15 cellular contexts compared by ENCODE assay signal in the genomic region with DNA sequence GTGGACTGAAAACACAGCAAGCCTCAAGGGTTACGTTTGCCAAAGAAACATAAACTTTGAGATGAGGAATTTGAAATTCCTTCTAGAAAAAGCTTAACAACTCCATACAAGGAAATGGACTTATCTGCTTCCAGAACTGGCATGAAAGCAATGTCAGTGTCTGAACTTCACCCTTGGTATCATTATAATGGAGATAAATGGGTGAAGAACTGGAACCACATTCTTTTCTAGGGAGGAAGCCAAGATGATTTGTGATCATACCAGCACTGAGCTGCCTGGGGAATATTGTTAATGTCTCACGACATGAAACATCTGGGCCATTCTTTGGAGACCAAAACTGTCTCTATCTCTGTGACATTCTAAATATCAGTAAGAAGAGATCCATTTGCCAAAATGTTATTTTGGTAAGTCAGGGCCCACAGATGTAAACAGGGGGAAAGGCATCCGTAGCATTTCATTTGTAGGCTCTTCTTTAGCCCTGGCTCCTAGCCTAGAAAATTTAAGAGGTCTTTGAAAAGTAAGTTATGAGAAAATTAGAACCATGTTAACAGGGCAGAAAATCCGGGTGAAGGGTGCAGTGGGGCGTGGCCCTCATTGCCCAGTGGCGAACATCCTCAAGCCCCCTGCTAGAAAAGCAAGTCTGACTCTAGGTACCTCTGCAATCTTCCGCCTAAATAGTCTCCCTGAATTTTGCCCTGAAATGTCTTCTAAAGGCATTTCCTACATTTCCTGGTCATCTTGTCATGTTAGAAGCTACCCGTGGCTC.
DNase-seq lines count a peak whose midpoint lies in the region; ATAC-seq and TF ChIP-seq lines count a peak whose summit lies in the region.
"Had no signal": no experiment of that assay in that cellular context is flagged by ENCODE, and none has a peak within 500 bp of the region (broad histone marks: within the 10 kb centered on the region; RNA-seq: fewer than 3 reads in every experiment).

No MANE protein-coding gene starts in this region.

- H3K18ac ChIP-seq in IMR-90 (ENCODE audit: low read depth, low read length) (peak overlapping the region; percentile 100), neuronal stem cell (ENCODE audit: low read length) (no peak overlapping the region)

- CTCF ChIA-PET in IMR-90 (lab: Yijun Ruan, JAX), result interaction anchor here (0.8 to 1.6 kb wide), 2 partner anchors 28 to 292 kb away, joined by 3 to 8 read pairs; no protein-coding TSS in a partner anchor

- TF ChIP-seq RAD21 in IMR-90 (IDR thresholded peaks at IDR 0.05; ENCODE audit: low read length), result no peak

- H3K4me2 ChIP-seq in IMR-90 (ENCODE audit: low read depth, low read length), result peak overlapping the region; percentile 47
- H3K4me2 ChIP-seq in neuronal stem cell (ENCODE audit: insufficient read depth, low read length, poor library complexity, severe bottlenecking), result no peak overlapping the region

- peak overlapping the region; percentile 99 for H3K56ac ChIP-seq in IMR-90 (ENCODE audit: extremely low read depth, insufficient read depth, low read length)

- H4K8ac ChIP-seq in IMR-90 (ENCODE audit: low read depth in 2 of 2, low read length in 2 of 2) (peak overlapping the region; percentile 96 to 99), neuronal stem cell (ENCODE audit: low read depth, low read length) (no peak overlapping the region)

- H2AK5ac ChIP-seq in IMR-90 (ENCODE audit: low read depth, low read length) (peak overlapping the region; percentile 90), neuronal stem cell (ENCODE audit: low read depth, low read length) (no peak overlapping the region)

- in situ Hi-C loops in IMR-90 (cut with MboI; ENCODE audit: low sequenced_read_pairs), result loop anchor here (25.0 kb wide), 1 partner anchor 360 kb away; no protein-coding TSS in a partner anchor

- DNase-seq in IMR-90 (peak; percentile 87), fibroblast of pulmonary artery (ENCODE audit: low read depth) (peak; percentile 55), lung (ENCODE audit: low spot score) (no peak), thyroid gland (no peak), neuronal stem cell (ENCODE audit: low spot score) (no peak), medulla oblongata (ENCODE audit: extremely low spot score) (no peak), epidermal melanocyte (ENCODE audit: insufficient read length, low spot score) (no peak)
- DNase-seq: activated CD4-positive, alpha-beta T cell treated with anti-CD3 and anti-CD28 coated beads for 36 hours; H9; MM.1S; naive thymus-derived CD4-positive, alpha-beta T cell; NCI-H2171 treated with DMSO at 0.1 percent for 48 hours; stimulated activated CD4-positive, alpha-beta T cell treated with anti-CD3 and anti-CD28 coated beads, Interleukin-12 subunit alpha, Interleukin-12 subunit beta, amount 100 ng/mL, for 4 hours; T-cell had no signal

- peak overlapping the region; percentile 100 for H4K5ac ChIP-seq in IMR-90 (ENCODE audit: low read depth, low read length)

- intact Hi-C loops in IMR-90 (cut with micrococcal nuclease) (loop anchor here (5.0 kb wide), 2 partner anchors 65 to 375 kb away; no protein-coding TSS in a partner anchor), thyroid gland (cut with DNase I) (no loop called here)

- H2BK20ac ChIP-seq in IMR-90 (ENCODE audit: low read depth, low read length), result peak overlapping the region; percentile 100

- H3K4me3 ChIP-seq in IMR-90 (ENCODE audit: insufficient read depth, low read depth, low read length) (no peak overlapping the region), fibroblast of pulmonary artery (replicated peaks; ENCODE audit: low read depth, low read length) (no peak overlapping the region), lung (no peak overlapping the region), thyroid gland (replicated peaks in 1 of 3) (no peak overlapping the region), neuronal stem cell (ENCODE audit: low read length in 2 of 2) (no peak overlapping the region)

- BruUV-seq in IMR-90 (replicated peaks; lab: Mats Ljungman, UMichigan), result no TSS peak

- H4K91ac ChIP-seq in IMR-90 (ENCODE audit: insufficient read depth, low read depth, low read length), result peak overlapping the region; percentile 99
- no peak overlapping the region for H4K91ac ChIP-seq in neuronal stem cell (ENCODE audit: low read depth, low read length, poor library complexity)

- H3K9me1 ChIP-seq in IMR-90 (ENCODE audit: insufficient read depth, low read length), result peaks cover 4% of the 10 kb centered on the region

- H3K23ac ChIP-seq in IMR-90 (ENCODE audit: low read depth, low read length) (peak overlapping the region; percentile 94), neuronal stem cell (ENCODE audit: low read depth, low read length, poor library complexity) (no peak overlapping the region)

- peak overlapping the region; percentile 100 for H3K14ac ChIP-seq in IMR-90 (replicated peaks; ENCODE audit: low read depth, low read length)
- H3K14ac ChIP-seq in neuronal stem cell (ENCODE audit: low read length), result no peak overlapping the region

- peak overlapping the region; percentile 53 for H3K9ac ChIP-seq in IMR-90 (ENCODE audit: low read depth, low read length)
- H3K9ac ChIP-seq in neuronal stem cell (ENCODE audit: low read depth, low read length, poor library complexity), result no peak overlapping the region

- H3K36me3 ChIP-seq in IMR-90 (ENCODE audit: control insufficient read depth, insufficient read depth, low read length) (peaks cover 5% of the 10 kb centered on the region), lung (ENCODE audit: control insufficient read depth in 2 of 2, insufficient read depth in 2 of 2, low read length in 2 of 2) (peaks cover 0 to 10% of the 10 kb centered on the region in 2 donors), thyroid gland (no peaks in the 10 kb centered on the region), neuronal stem cell (replicated peaks in 1 of 2; ENCODE audit: control insufficient read depth in 2 of 2, insufficient read depth in 2 of 2, low read length in 2 of 2) (peaks cover 0 to 20% of the 10 kb centered on the region in 2 donors)

- H2BK12ac ChIP-seq in neuronal stem cell (ENCODE audit: low read length), result no peak overlapping the region

- TF ChIP-seq CTCF in IMR-90 (conservative IDR thresholded peaks at IDR 0.05; ENCODE audit: low read depth, low read length) (no peak), fibroblast of pulmonary artery (IDR thresholded peaks at IDR 0.05; ENCODE audit: low read length, missing control alignments) (no peak), lung (IDR thresholded peaks at IDR 0.05; ENCODE audit: control extremely low read depth, extremely low read depth) (no peak), thyroid gland (IDR thresholded peaks at IDR 0.05) (no peak)

- H2BK5ac ChIP-seq in IMR-90 (ENCODE audit: low read depth, low read length, poor library complexity, severe bottlenecking), result peak overlapping the region; percentile 99
- H2BK5ac ChIP-seq in neuronal stem cell (ENCODE audit: low read length), result no peak overlapping the region

- whole genome bisulfite sequencing in IMR-90 (ENCODE audit: extremely low coverage in 2 of 2, insufficient read length in 1 of 2), 2 experiments, result 60% methylated on average over 2 of the region's 8 CpGs; no CpG with 5 or more reads in 1 of the 2 experiments
- 47 to 68% methylated on average over 8 of the region's 8 CpGs for WGBS in lung, 2 donors
- 37 to 43% methylated on average over 8 of the region's 8 CpGs for WGBS in thyroid gland, 2 donors
- no CpG with 5 or more reads among the region's 8 CpGs for WGBS in neuronal stem cell (ENCODE audit: extremely low coverage in 2 of 2, insufficient read length in 2 of 2, insufficient replicate concordance in 1 of 2), 2 donors

- H3K4me1 ChIP-seq in IMR-90 (ENCODE audit: control insufficient read depth, insufficient read depth, low read length) (peaks cover 19% of the 10 kb centered on the region), lung (ENCODE audit: control insufficient read depth in 2 of 2, insufficient read depth in 2 of 2, low read length in 2 of 2) (peaks cover 4 to 7% of the 10 kb centered on the region in 2 donors), thyroid gland (peaks cover 25 to 31% of the 10 kb centered on the region in 2 donors), neuronal stem cell (ENCODE audit: control insufficient read depth in 2 of 2, insufficient read depth in 1 of 2, low read depth in 1 of 2, low read length in 2 of 2) (no peaks in the 10 kb centered on the region)

- POLR2A ChIA-PET in IMR-90 (lab: Charles Lee; ENCODE audit: unreplicated experiment), result interaction anchor here (0.6 kb wide), 2 partner anchors 295 to 496 kb away, joined by 3 to 5 read pairs; partner anchors contain the start of gene EPAS1

- peaks cover 4 to 29% of the 10 kb centered on the region in 2 experiments; a peak in 2 of 4 replicates for H3K79me1 ChIP-seq in IMR-90 (ENCODE audit: low read depth in 1 of 2, low read length in 2 of 2)
- no peaks in the 10 kb centered on the region for H3K79me1 ChIP-seq in neuronal stem cell (ENCODE audit: low read depth, low read length)

- H2BK15ac ChIP-seq in IMR-90 (ENCODE audit: low read depth, low read length) (peak overlapping the region; percentile 99), neuronal stem cell (ENCODE audit: low read length) (no peak overlapping the region)

- no peaks in the 10 kb centered on the region for H3K27me3 ChIP-seq in IMR-90 (ENCODE audit: control insufficient read depth, insufficient read depth, low read length)
- H3K27me3 ChIP-seq in lung (ENCODE audit: control insufficient read depth, insufficient read depth), result no peaks in the 10 kb centered on the region
- no peaks in the 10 kb centered on the region for H3K27me3 ChIP-seq in thyroid gland
- H3K27me3 ChIP-seq in neuronal stem cell (ENCODE audit: control insufficient read depth in 3 of 3, insufficient read depth in 3 of 3, low read depth in 1 of 3, low read length in 3 of 3), result no peaks in the 10 kb centered on the region

- dilution Hi-C loops in IMR-90 (cut with HindIII; ENCODE audit: low sequenced_read_pairs, unreplicated experiment), result no loop called here

- no peak overlapping the region for H2AFZ ChIP-seq in IMR-90 (replicated peaks; ENCODE audit: low read length, poor library complexity)
- H2AFZ ChIP-seq in neuronal stem cell (ENCODE audit: low read length), result no peak overlapping the region

- H4K20me1 ChIP-seq in IMR-90 (ENCODE audit: insufficient read depth, low read length), result no peaks in the 10 kb centered on the region

- H3K27ac ChIP-seq in IMR-90 (ENCODE audit: insufficient read depth, low read length) (peak overlapping the region; percentile 100), lung (ENCODE audit: low read depth in 1 of 2, low read length in 1 of 2) (peak overlapping the region in 1 of 2 donors; percentile 72), thyroid gland (peak overlapping the region; percentile 88 to 98 (median 95)), neuronal stem cell (replicated peaks; ENCODE audit: low read length) (no peak overlapping the region)

- H3K4ac ChIP-seq in IMR-90 (ENCODE audit: low read depth, low read length) (peak overlapping the region; percentile 100), neuronal stem cell (ENCODE audit: low read length) (no peak overlapping the region)

- TF ChIP-seq POLR2A in IMR-90 (IDR thresholded peaks at IDR 0.05; ENCODE audit: low read depth, low read length) (no peak), thyroid gland (IDR thresholded peaks at IDR 0.05) (no peak)

- peak overlapping the region; percentile 68 for H2AK9ac ChIP-seq in IMR-90 (replicated peaks; ENCODE audit: low read depth, low read length, poor library complexity)

- ATAC-seq in IMR-90 (ENCODE audit: low read depth) (peak; percentile 62), lung (ENCODE audit: insufficient read depth, low FRiP score) (peak; percentile 44), GM19397 (IDR thresholded peaks at IDR 0.05; ENCODE audit: unreplicated experiment) (no peak)
- ATAC-seq: activated CD4-positive, alpha-beta T cell treated with anti-CD3 and anti-CD28 coated beads for 36 hours; naive thymus-derived CD4-positive, alpha-beta T cell; T-cell had no signal

- H2BK120ac ChIP-seq in IMR-90 (ENCODE audit: low read depth, low read length), result peak overlapping the region; percentile 100
- no peak overlapping the region for H2BK120ac ChIP-seq in neuronal stem cell (ENCODE audit: low read depth, low read length)

- no peaks in the 10 kb centered on the region for H3K9me3 ChIP-seq in IMR-90 (ENCODE audit: control insufficient read depth, insufficient read depth, low read length)
- no peaks in the 10 kb centered on the region for H3K9me3 ChIP-seq in lung (ENCODE audit: control insufficient read depth in 2 of 2, insufficient read depth in 1 of 2, low read length in 1 of 2)
- H3K9me3 ChIP-seq in thyroid gland, result no peaks in the 10 kb centered on the region
- H3K9me3 ChIP-seq in neuronal stem cell (replicated peaks in 1 of 2; ENCODE audit: control insufficient read depth in 2 of 2, insufficient read depth in 1 of 2, low read depth in 1 of 2, low read length in 2 of 2), result no peaks in the 10 kb centered on the region

Comparison
In these comparisons a context has a peak if more than half of its experiments do, and no peak if none do; other contexts are left out.
1. DNase-seq: peak in IMR-90 (single experiment) and fibroblast of pulmonary artery (single experiment); none in lung (single experiment), thyroid gland (0 of 2), neuronal stem cell (single experiment), medulla oblongata (single experiment) and epidermal melanocyte (single experiment).